In the genomic region with DNA sequence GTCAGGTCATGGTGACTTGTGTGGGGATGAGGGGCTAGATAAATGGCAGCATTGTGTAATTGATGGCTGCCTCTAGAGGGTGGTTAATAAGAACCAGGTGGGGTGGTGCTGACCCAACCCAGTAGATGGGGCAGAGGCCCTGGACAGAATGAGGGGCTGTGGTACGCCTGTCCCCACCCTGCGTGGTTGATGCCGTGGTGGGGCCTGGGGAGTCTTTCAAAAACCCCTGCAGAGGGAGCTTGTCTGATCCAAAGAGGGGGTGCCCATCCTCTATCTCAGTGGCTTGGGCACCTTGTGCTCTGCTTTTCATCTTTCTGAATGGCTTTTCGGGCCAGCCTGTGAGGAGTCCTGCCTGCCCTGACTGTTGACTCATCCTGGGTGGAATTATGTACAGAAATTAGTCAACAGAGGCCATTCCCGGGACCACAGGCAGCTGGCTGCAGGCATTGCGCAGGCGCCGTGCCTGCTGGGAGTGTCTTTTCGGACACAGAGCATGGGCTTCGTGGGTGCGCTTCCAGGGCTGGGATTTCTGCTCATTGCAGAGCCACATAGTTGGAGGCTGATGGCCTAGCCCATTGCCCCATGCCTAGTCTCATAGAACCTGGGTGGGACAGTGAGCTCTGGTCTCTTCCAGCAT, we compare ENCODE assay signal across 11 cellular contexts.
DNase-seq lines count a peak whose midpoint lies in the region; ATAC-seq and TF ChIP-seq lines count a peak whose summit lies in the region.
"Had no signal": no experiment of that assay in that cellular context is flagged by ENCODE, and none has a peak within 500 bp of the region (broad histone marks: within the 10 kb centered on the region; RNA-seq: fewer than 3 reads in every experiment).

No MANE protein-coding gene starts in this region.

- intact Hi-C loops in Right ventricle myocardium superior (cut with DNase I) (no loop called here), Right ventricle myocardium inferior (cut with DNase I) (no loop called here), vagina (cut with DNase I) (no loop called here)

- H3K27me3 ChIP-seq in vagina, result no peaks in the 10 kb centered on the region
- H3K27me3 ChIP-seq: testis had no signal

- H3K4me1 ChIP-seq in vagina, result peaks cover 38% of the 10 kb centered on the region
- H3K4me1 ChIP-seq: testis had no signal

- TF ChIP-seq POLR2A in vagina (IDR thresholded peaks at IDR 0.05), result no peak

- peak; percentile 12 for ATAC-seq in Right ventricle myocardium superior (ENCODE audit: poor library complexity)
- no peak for ATAC-seq in Right ventricle myocardium inferior
- ATAC-seq in SK-N-SH treated with all-trans-retinoic acid at 6 μM for 48 hours, result peak; percentile 78
- ATAC-seq in HG02852 (IDR thresholded peaks at IDR 0.05; ENCODE audit: unreplicated experiment), result no peak
- no peak for ATAC-seq in HG02884 (IDR thresholded peaks at IDR 0.05; ENCODE audit: unreplicated experiment)

- no peaks in the 10 kb centered on the region for H3K36me3 ChIP-seq in vagina

- TF ChIP-seq CTCF in foreskin fibroblast (IDR thresholded peaks at IDR 0.05; ENCODE audit: low read depth, low read length) (no peak), vagina (IDR thresholded peaks at IDR 0.05) (no peak)

- H3K4me3 ChIP-seq in foreskin fibroblast (ENCODE audit: low read depth in 1 of 2, low read length in 2 of 2) (no peak overlapping the region), vagina (no peak overlapping the region)
- H3K4me3 ChIP-seq: testis had no signal

- DNase-seq in Right ventricle myocardium superior, result no peak
- no peak for DNase-seq in Right ventricle myocardium inferior (ENCODE audit: missing footprints)
- peak; percentile 56 to 81 for DNase-seq in foreskin fibroblast
- no peak for DNase-seq in vagina (ENCODE audit: extremely low spot score in 2 of 2)
- no peak for DNase-seq in effector CD4-positive, alpha-beta T cell
- DNase-seq: dermis blood vessel endothelial cell, NCI-H774, testis had no signal

- peak overlapping the region; percentile 77 for H3K27ac ChIP-seq in vagina
- H3K27ac ChIP-seq: testis had no signal

- no peaks in the 10 kb centered on the region for H3K9me3 ChIP-seq in vagina
- H3K9me3 ChIP-seq: testis had no signal

TF ChIP-seq in SK-N-SH treated with all-trans-retinoic acid at 6 μM for 48 hours, 23 proteins besides CTCF, POLR2A, EP300 and RAD21:
- TF ChIP-seq ZNF70 (CRISPR knock-in tag; IDR thresholded peaks at IDR 0.05) (no peak), CREB5 (CRISPR knock-in tag; IDR thresholded peaks at IDR 0.05; ENCODE audit: low read depth) (no peak), RARB (CRISPR knock-in tag; IDR thresholded peaks at IDR 0.05) (no peak), ZNF565 (CRISPR knock-in tag; conservative IDR thresholded peaks at IDR 0.05; ENCODE audit: low read depth) (no peak), TSHZ2 (CRISPR knock-in tag; IDR thresholded peaks at IDR 0.05) (no peak), TCF4 (CRISPR knock-in tag; IDR thresholded peaks at IDR 0.05; ENCODE audit: borderline replicate concordance) (no peak), ESRRG (CRISPR knock-in tag; IDR thresholded peaks at IDR 0.05) (no peak), TOX (CRISPR knock-in tag; IDR thresholded peaks at IDR 0.05; ENCODE audit: borderline replicate concordance) (no peak), SNAI2 (CRISPR knock-in tag; IDR thresholded peaks at IDR 0.05) (no peak)
- TF ChIP-seq, protein P1, sequence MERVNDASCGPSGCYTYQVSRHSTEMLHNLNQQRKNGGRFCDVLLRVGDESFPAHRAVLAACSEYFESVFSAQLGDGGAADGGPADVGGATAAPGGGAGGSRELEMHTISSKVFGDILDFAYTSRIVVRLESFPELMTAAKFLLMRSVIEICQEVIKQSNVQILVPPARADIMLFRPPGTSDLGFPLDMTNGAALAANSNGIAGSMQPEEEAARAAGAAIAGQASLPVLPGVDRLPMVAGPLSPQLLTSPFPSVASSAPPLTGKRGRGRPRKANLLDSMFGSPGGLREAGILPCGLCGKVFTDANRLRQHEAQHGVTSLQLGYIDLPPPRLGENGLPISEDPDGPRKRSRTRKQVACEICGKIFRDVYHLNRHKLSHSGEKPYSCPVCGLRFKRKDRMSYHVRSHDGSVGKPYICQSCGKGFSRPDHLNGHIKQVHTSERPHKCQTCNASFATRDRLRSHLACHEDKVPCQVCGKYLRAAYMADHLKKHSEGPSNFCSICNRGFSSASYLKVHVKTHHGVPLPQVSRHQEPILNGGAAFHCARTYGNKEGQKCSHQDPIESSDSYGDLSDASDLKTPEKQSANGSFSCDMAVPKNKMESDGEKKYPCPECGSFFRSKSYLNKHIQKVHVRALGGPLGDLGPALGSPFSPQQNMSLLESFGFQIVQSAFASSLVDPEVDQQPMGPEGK (CRISPR knock-in tag; IDR thresholded peaks at IDR 0.05; ENCODE audit: borderline replicate concordance), result no peak

Comparison
In these comparisons a context has a peak if more than half of its experiments do, and no peak if none do; other contexts are left out.
1. ATAC-seq: peak in Right ventricle myocardium superior (single experiment) and SK-N-SH treated with all-trans-retinoic acid at 6 μM for 48 hours (single experiment); none in Right ventricle myocardium inferior (single experiment), HG02852 (single experiment) and HG02884 (single experiment).
2. DNase-seq: peak in foreskin fibroblast (2 of 2); none in Right ventricle myocardium superior (single experiment), Right ventricle myocardium inferior (single experiment), vagina (0 of 2) and effector CD4-positive, alpha-beta T cell (single experiment).